In genomic region chr15:40282870-40283614, GRCh38 we compare ENCODE assay signal across 9 cellular contexts. TPM values are rescaled to one million over a fixed set of nuclear protein-coding genes. Genes with fewer than 3 reads are reported as not detected.
DNase-seq lines count a peak whose midpoint lies in the region; ATAC-seq and TF ChIP-seq lines count a peak whose summit lies in the region.
"Had no signal": no experiment of that assay in that cellular context is flagged by ENCODE, and none has a peak within 500 bp of the region (broad histone marks: within the 10 kb centered on the region; RNA-seq: fewer than 3 reads in every experiment).

Gene ANKRD63 (minus strand): TSS chr15:40283064. CDS start chr15:40282586, 478 bp downstream.

- H3K36me3 ChIP-seq in colonic mucosa (no peaks in the 10 kb centered on the region), upper lobe of left lung (no peaks in the 10 kb centered on the region)

- peaks cover 3% of the 10 kb centered on the region for H3K4me1 Mint-ChIP-seq in T-helper 2 cell treated with Interferon-gamma antibody and Interleukin-4, amounts not matched to agents 5 μg/mL and 100 μg/mL, for 36 hours (ENCODE audit: low read depth)

- no peak within 1 kb of the TSS for H3K27ac Mint-ChIP-seq in T-helper 2 cell treated with Interferon-gamma antibody and Interleukin-4, amounts not matched to agents 5 μg/mL and 100 μg/mL, for 36 hours

- DNase-seq in AG08396 (ENCODE audit: low spot score) (peak; percentile 50), colonic mucosa (no peak), upper lobe of left lung (peak in 1 of 2 donors; percentile 91), occipital lobe (lab: John Stamatoyannopoulos, UW) (no peak), pons (ENCODE audit: low spot score) (no peak)
- DNase-seq in T-helper 2 cell treated with Interferon-gamma antibody and Interleukin-4, amounts not matched to agents 5 μg/mL and 100 μg/mL, for 36 hours (ENCODE audit: low spot score): peak; percentile 24

- H3K9me3 ChIP-seq in colonic mucosa (no peaks in the 10 kb centered on the region), mononuclear cell (ENCODE audit: low read depth, low read length) (no peaks in the 10 kb centered on the region), upper lobe of left lung (no peaks in the 10 kb centered on the region)

- ATAC-seq in GM21390 (IDR thresholded peaks at IDR 0.05; ENCODE audit: unreplicated experiment) (peak; percentile 32), upper lobe of left lung (ENCODE audit: low FRiP score in 2 of 2) (peak in 1 of 2 donors; percentile 49)

- no peak for TF ChIP-seq CTCF in colonic mucosa (IDR thresholded peaks at IDR 0.05)
- no peak for TF ChIP-seq CTCF in upper lobe of left lung (IDR thresholded peaks at IDR 0.05)

- H3K36me3 Mint-ChIP-seq in T-helper 2 cell treated with Interferon-gamma antibody and Interleukin-4, amounts not matched to agents 5 μg/mL and 100 μg/mL, for 36 hours (ENCODE audit: low read depth): peaks cover 7% of the 10 kb centered on the region

- H3K9ac ChIP-seq in colonic mucosa (ENCODE audit: low read depth in 2 of 2, low read length in 2 of 2): peak within 1 kb of the TSS in 1 of 2 donors; percentile 60

- no peaks in the 10 kb centered on the region for H3K9me3 Mint-ChIP-seq in T-helper 2 cell treated with Interferon-gamma antibody and Interleukin-4, amounts not matched to agents 5 μg/mL and 100 μg/mL, for 36 hours

- H3K27me3 Mint-ChIP-seq in T-helper 2 cell treated with Interferon-gamma antibody and Interleukin-4, amounts not matched to agents 5 μg/mL and 100 μg/mL, for 36 hours (ENCODE audit: low read depth): peaks cover 38% of the 10 kb centered on the region

- WGBS in upper lobe of left lung, 2 donors: 11 to 12% methylated on average over 12 to 28 of the region's 76 CpGs

- intact Hi-C loops in colonic mucosa (cut with DNase I): no loop called here

- H3K27ac ChIP-seq in colonic mucosa (no peak within 1 kb of the TSS), upper lobe of left lung (no peak within 1 kb of the TSS)
- H3K27ac ChIP-seq: epithelial cell of prostate had no signal

- no peak for TF ChIP-seq EP300 in upper lobe of left lung (IDR thresholded peaks at IDR 0.05)

- peak within 1 kb of the TSS; percentile 59 for H3K4me3 Mint-ChIP-seq in T-helper 2 cell treated with Interferon-gamma antibody and Interleukin-4, amounts not matched to agents 5 μg/mL and 100 μg/mL, for 36 hours

- no peak for TF ChIP-seq POLR2A in upper lobe of left lung (IDR thresholded peaks at IDR 0.05)

- H3K4me1 ChIP-seq in colonic mucosa (peaks cover 14% of the 10 kb centered on the region), mononuclear cell (ENCODE audit: insufficient read depth, low read length) (peaks cover 51% of the 10 kb centered on the region), upper lobe of left lung (peaks cover 31 to 45% (median 43%) of the 10 kb centered on the region in 4 donors)

- H3K27me3 ChIP-seq in colonic mucosa (peaks cover 44% of the 10 kb centered on the region), mononuclear cell (ENCODE audit: insufficient read depth, low read length) (peaks cover 35% of the 10 kb centered on the region), upper lobe of left lung (peaks cover 1 to 48% (median 30%) of the 10 kb centered on the region in 4 donors)

- H3K4me3 ChIP-seq in colonic mucosa: peak within 1 kb of the TSS; percentile 47
- H3K4me3 ChIP-seq in mononuclear cell (ENCODE audit: low read length): peak within 1 kb of the TSS; percentile 40
- peak within 1 kb of the TSS in 3 of 4 donors; percentile 41 to 56 (median 54) for H3K4me3 ChIP-seq in upper lobe of left lung

RNA-seq across cellular contexts. Expression of gene ANKRD63, which starts in this region (rescaled TPM):
- total RNA-seq in colonic mucosa (not detected), mononuclear cell (not detected), upper lobe of left lung (1 to 10 TPM in 1 of 6 donors, not detected in 5; 5.2 TPM), occipital lobe (not detected)

Comparison
In these comparisons a context has a peak if more than half of its experiments do, and no peak if none do; other contexts are left out.
1. DNase-seq: peak in AG08396 (single experiment) and T-helper 2 cell treated with Interferon-gamma antibody and Interleukin-4, amounts not matched to agents 5 μg/mL and 100 μg/mL, for 36 hours (single experiment); none in colonic mucosa (single experiment), occipital lobe (single experiment) and pons (single experiment).
2. Peak in every context shown above with its lines, with median percentiles within 50 percentile points of each other: H3K4me3 ChIP-seq.